ENCODE assay signal across 8 cellular contexts in genomic region chr1:94094466-94095111, GRCh38. TPM values are rescaled to one million over a fixed set of nuclear protein-coding genes. Genes with fewer than 3 reads are reported as not detected.
DNase-seq lines count a peak whose midpoint lies in the region; ATAC-seq and TF ChIP-seq lines count a peak whose summit lies in the region.

No MANE protein-coding gene starts in this region.

- CTCF ChIA-PET in activated CD8-positive, alpha-beta T cell treated with anti-CD3 and anti-CD28 coated beads for 36 hours (lab: Charles Lee), result no interaction called here

- H3K9me3 ChIP-seq in SJSA1 (replicated peaks), result no peaks in the 10 kb centered on the region

- H3K36me3 ChIP-seq in SJSA1, result no peaks in the 10 kb centered on the region

- peaks cover 9% of the 10 kb centered on the region for H3K27me3 Mint-ChIP-seq in T-helper 2 cell treated with Interferon-gamma antibody and Interleukin-4, amounts not matched to agents 5 μg/mL and 100 μg/mL, for 36 hours (ENCODE audit: low read depth)
- peaks cover 1% of the 10 kb centered on the region for H3K27me3 Mint-ChIP-seq in activated CD8-positive, alpha-beta T cell treated with anti-CD3 and anti-CD28 coated beads for 36 hours

- DNase-seq in AG08396 (ENCODE audit: low spot score) (peak; percentile 41), SJSA1 (ENCODE audit: low read depth in 1 of 2, low spot score in 2 of 2) (peak; percentile 87 to 93), fibroblast of the aortic adventitia (ENCODE audit: low read depth) (peak; percentile 64), omental fat pad (ENCODE audit: low spot score) (no peak)
- DNase-seq in T-helper 2 cell treated with Interferon-gamma antibody and Interleukin-4, amounts not matched to agents 5 μg/mL and 100 μg/mL, for 36 hours (ENCODE audit: low spot score), result no peak
- no peak for DNase-seq in activated CD8-positive, alpha-beta T cell treated with anti-CD3 and anti-CD28 coated beads for 36 hours

- H3K4me3 Mint-ChIP-seq in T-helper 2 cell treated with Interferon-gamma antibody and Interleukin-4, amounts not matched to agents 5 μg/mL and 100 μg/mL, for 36 hours, result no peak overlapping the region
- no peak overlapping the region for H3K4me3 Mint-ChIP-seq in activated CD8-positive, alpha-beta T cell treated with anti-CD3 and anti-CD28 coated beads for 36 hours

- H3K4me1 ChIP-seq in SJSA1 (replicated peaks), result peaks cover 46% of the 10 kb centered on the region

- no peaks in the 10 kb centered on the region for H3K27me3 ChIP-seq in SJSA1 (replicated peaks)

- H3K36me3 Mint-ChIP-seq in T-helper 2 cell treated with Interferon-gamma antibody and Interleukin-4, amounts not matched to agents 5 μg/mL and 100 μg/mL, for 36 hours (ENCODE audit: low read depth), result no peaks in the 10 kb centered on the region
- H3K36me3 Mint-ChIP-seq in activated CD8-positive, alpha-beta T cell treated with anti-CD3 and anti-CD28 coated beads for 36 hours (ENCODE audit: low read depth), result no peaks in the 10 kb centered on the region

- ATAC-seq in omental fat pad (ENCODE audit: low FRiP score), result peak; percentile 49
- no peak for ATAC-seq in GM21528 (IDR thresholded peaks at IDR 0.05; ENCODE audit: low FRiP score, unreplicated experiment)
- no peak for ATAC-seq in GM18498 (IDR thresholded peaks at IDR 0.05; ENCODE audit: unreplicated experiment)
- no peak for ATAC-seq in activated CD8-positive, alpha-beta T cell treated with anti-CD3 and anti-CD28 coated beads for 36 hours

- no peak overlapping the region for H3K27ac Mint-ChIP-seq in T-helper 2 cell treated with Interferon-gamma antibody and Interleukin-4, amounts not matched to agents 5 μg/mL and 100 μg/mL, for 36 hours
- H3K27ac Mint-ChIP-seq in activated CD8-positive, alpha-beta T cell treated with anti-CD3 and anti-CD28 coated beads for 36 hours, result no peak overlapping the region

- POLR2A ChIA-PET in activated CD8-positive, alpha-beta T cell treated with anti-CD3 and anti-CD28 coated beads for 36 hours (lab: Charles Lee), result interaction anchor here (0.6 kb wide), 1 partner anchor 364 kb away, joined by 5 read pairs; no protein-coding TSS in a partner anchor

- intact Hi-C loops in activated CD8-positive, alpha-beta T cell treated with anti-CD3 and anti-CD28 coated beads for 36 hours (cut with micrococcal nuclease), result no loop called here

- H3K9me3 Mint-ChIP-seq in T-helper 2 cell treated with Interferon-gamma antibody and Interleukin-4, amounts not matched to agents 5 μg/mL and 100 μg/mL, for 36 hours, result no peaks in the 10 kb centered on the region
- H3K9me3 Mint-ChIP-seq in activated CD8-positive, alpha-beta T cell treated with anti-CD3 and anti-CD28 coated beads for 36 hours, result no peaks in the 10 kb centered on the region

- H3K4me3 ChIP-seq in SJSA1, result peak overlapping the region; percentile 2; the same call in 1 of the 2 replicates
- H3K4me3 ChIP-seq in fibroblast of the aortic adventitia (ENCODE audit: low read depth, low read length), result no peak overlapping the region

- peaks cover 16% of the 10 kb centered on the region for H3K4me1 Mint-ChIP-seq in T-helper 2 cell treated with Interferon-gamma antibody and Interleukin-4, amounts not matched to agents 5 μg/mL and 100 μg/mL, for 36 hours (ENCODE audit: low read depth)
- peaks cover 22% of the 10 kb centered on the region for H3K4me1 Mint-ChIP-seq in activated CD8-positive, alpha-beta T cell treated with anti-CD3 and anti-CD28 coated beads for 36 hours (ENCODE audit: low read depth)

- peak overlapping the region; percentile 95 for H3K27ac ChIP-seq in SJSA1

- no peak for TF ChIP-seq CTCF in fibroblast of the aortic adventitia (IDR thresholded peaks at IDR 0.05; ENCODE audit: insufficient read depth, low read length)
- TF ChIP-seq CTCF in omental fat pad (IDR thresholded peaks at IDR 0.05), result no peak
- no peak for TF ChIP-seq CTCF in activated CD8-positive, alpha-beta T cell treated with anti-CD3 and anti-CD28 coated beads for 36 hours (IDR thresholded peaks at IDR 0.05)

RNA-seq across cellular contexts. Expression of gene ABCA4, which starts 26.4 kb away (rescaled TPM):
- 0.11 TPM in 1 of 2 replicates, not detected in the other for total RNA-seq in SJSA1 (2014; rRNA removed; shearing (Covaris generic))
- total RNA-seq in fibroblast of the aortic adventitia (ENCODE audit: low replicate concordance) (0.09 TPM in 1 of 2 replicates, not detected in the other), omental fat pad (under 1 TPM in 3 of 4 donors, not detected in 1; 0.37 to 0.79 (median 0.38) TPM)
- total RNA-seq in activated CD8-positive, alpha-beta T cell treated with anti-CD3 and anti-CD28 coated beads for 36 hours, result not detected

Comparison
In these comparisons a context has a peak if more than half of its experiments do, and no peak if none do; other contexts are left out.
1. DNase-seq: peak in AG08396 (single experiment), SJSA1 (2 of 2) and fibroblast of the aortic adventitia (single experiment); none in omental fat pad (single experiment), T-helper 2 cell treated with Interferon-gamma antibody and Interleukin-4, amounts not matched to agents 5 μg/mL and 100 μg/mL, for 36 hours (single experiment) and activated CD8-positive, alpha-beta T cell treated with anti-CD3 and anti-CD28 coated beads for 36 hours (single experiment).